In genomic region chr3:196643201-196643749, GRCh38 we compare ENCODE assay signal across 9 cellular contexts. TPM values are rescaled to one million over a fixed set of nuclear protein-coding genes. Genes with fewer than 3 reads are reported as not detected.
A peak's percentile ranks its signal among the peaks of the same experiment; 100 is the strongest.
DNase-seq lines count a peak whose midpoint lies in the region; ATAC-seq and TF ChIP-seq lines count a peak whose summit lies in the region.
"Had no signal": no experiment of that assay in that cellular context is flagged by ENCODE, and none has a peak within 500 bp of the region (broad histone marks: within the 10 kb centered on the region; RNA-seq: fewer than 3 reads in every experiment).

No MANE protein-coding gene starts in this region.

- peak overlapping the region; percentile 60 for H3K27ac Mint-ChIP-seq in activated CD4-positive, alpha-beta memory T cell treated with anti-CD3 and anti-CD28 coated beads, Interleukin-2, amount 10 ng/mL, durations not matched to agents 7 days and 5 days

- H3K9me3 Mint-ChIP-seq in activated CD4-positive, alpha-beta memory T cell treated with anti-CD3 and anti-CD28 coated beads, Interleukin-2, amount 10 ng/mL, durations not matched to agents 7 days and 5 days, result no peaks in the 10 kb centered on the region

- no peak for DNase-seq in activated CD4-positive, alpha-beta memory T cell treated with anti-CD3 and anti-CD28 coated beads, Interleukin-2, amount 10 ng/mL, durations not matched to agents 7 days and 5 days
- DNase-seq in stimulated activated CD4-positive, alpha-beta T cell treated with anti-CD3 and anti-CD28 coated beads, Interleukin-4, amount 100 ng/mL, for 1 hour, result peak; percentile 26
- DNase-seq in prostate gland (ENCODE audit: low spot score), result no peak
- no peak for DNase-seq in NCI-H1417 (lab: John Stamatoyannopoulos, UW)
- DNase-seq in ovary, result no peak

- H3K4me3 ChIP-seq in GM12875 (ENCODE audit: low read depth, low read length) (peak overlapping the region; percentile 43), prostate gland (no peak overlapping the region), ovary (no peak overlapping the region)

- TF ChIP-seq POLR2A in prostate gland (IDR thresholded peaks at IDR 0.05), result no peak
- TF ChIP-seq POLR2A in ovary (IDR thresholded peaks at IDR 0.05), result no peak

- intact Hi-C loops in prostate gland (cut with DNase I), result no loop called here
- intact Hi-C loops in ovary (cut with DNase I), result no loop called here

- peak overlapping the region; percentile 38 for H3K4me3 Mint-ChIP-seq in activated CD4-positive, alpha-beta memory T cell treated with anti-CD3 and anti-CD28 coated beads, Interleukin-2, amount 10 ng/mL, durations not matched to agents 7 days and 5 days
- H3K4me3 Mint-ChIP-seq: brain had no signal

- H3K9me3 ChIP-seq in prostate gland, result no peaks in the 10 kb centered on the region
- H3K9me3 ChIP-seq in ovary, result no peaks in the 10 kb centered on the region

- TF ChIP-seq EP300 in ovary (IDR thresholded peaks at IDR 0.05), result no peak

- H3K4me1 ChIP-seq in prostate gland (replicated peaks) (no peaks in the 10 kb centered on the region), ovary (ENCODE audit: insufficient read depth) (no peaks in the 10 kb centered on the region)

- CTCF ChIA-PET in activated CD4-positive, alpha-beta memory T cell treated with anti-CD3 and anti-CD28 coated beads, Interleukin-2, amount 10 ng/mL, durations not matched to agents 7 days and 5 days (lab: Charles Lee), result interaction anchor here (2.1 to 8.4 kb wide), 2 partner anchors 33 to 42 kb away, joined by 9 to 78 read pairs; no protein-coding TSS in a partner anchor

- 76% methylated on average over 13 of the region's 13 CpGs for WGBS in prostate gland
- WGBS in ovary, 3 donors, result 84 to 93% (median 87%) methylated on average over 13 of the region's 13 CpGs

- H3K27ac ChIP-seq in prostate gland, result no peak overlapping the region
- no peak overlapping the region for H3K27ac ChIP-seq in ovary

- peaks cover 73% of the 10 kb centered on the region for H3K4me1 Mint-ChIP-seq in activated CD4-positive, alpha-beta memory T cell treated with anti-CD3 and anti-CD28 coated beads, Interleukin-2, amount 10 ng/mL, durations not matched to agents 7 days and 5 days

- no peaks in the 10 kb centered on the region for H3K36me3 ChIP-seq in prostate gland
- H3K36me3 ChIP-seq in ovary, result no peaks in the 10 kb centered on the region

- H3K36me3 Mint-ChIP-seq in activated CD4-positive, alpha-beta memory T cell treated with anti-CD3 and anti-CD28 coated beads, Interleukin-2, amount 10 ng/mL, durations not matched to agents 7 days and 5 days (ENCODE audit: low read depth), result peaks cover 68% of the 10 kb centered on the region
- H3K36me3 Mint-ChIP-seq: brain had no signal

- no peak for TF ChIP-seq CTCF in GM12875 (IDR thresholded peaks at IDR 0.05; ENCODE audit: borderline replicate concordance, insufficient read depth, low read depth, low read length)
- no peak for TF ChIP-seq CTCF in prostate gland (IDR thresholded peaks at IDR 0.05)
- no peak for TF ChIP-seq CTCF in ovary (IDR thresholded peaks at IDR 0.05)

- POLR2A ChIA-PET in activated CD4-positive, alpha-beta memory T cell treated with anti-CD3 and anti-CD28 coated beads, Interleukin-2, amount 10 ng/mL, durations not matched to agents 7 days and 5 days (lab: Charles Lee), result interaction anchor here (8.3 to 9.7 kb wide), 2 partner anchors 13 to 31 kb away, joined by 103 to 131 read pairs; no protein-coding TSS in a partner anchor

- H3K27me3 Mint-ChIP-seq in activated CD4-positive, alpha-beta memory T cell treated with anti-CD3 and anti-CD28 coated beads, Interleukin-2, amount 10 ng/mL, durations not matched to agents 7 days and 5 days, result no peaks in the 10 kb centered on the region

- H3K27me3 ChIP-seq in prostate gland (replicated peaks; ENCODE audit: insufficient read depth) (no peaks in the 10 kb centered on the region), ovary (no peaks in the 10 kb centered on the region)

- ATAC-seq in GM19455 (IDR thresholded peaks at IDR 0.05; ENCODE audit: unreplicated experiment), result peak; percentile 66
- peak; percentile 78 for ATAC-seq in HG03432 (IDR thresholded peaks at IDR 0.05; ENCODE audit: unreplicated experiment)

RNA-seq across cellular contexts. Expression of gene NRROS, which starts 3.8 kb away (rescaled TPM):
- 10 to 100 TPM; 50.1 to 52.8 TPM for total RNA-seq in activated CD4-positive, alpha-beta memory T cell treated with anti-CD3 and anti-CD28 coated beads, Interleukin-2, amount 10 ng/mL, durations not matched to agents 7 days and 5 days
- total RNA-seq in prostate gland (1 to 10 TPM; 2.0 to 5.5 TPM), ovary (1 to 10 TPM in 6 of 7 donors, under 1 TPM in 1; 0.80 to 6.3 (median 3.4) TPM)
- polyA plus RNA-seq in ovary, result 1 to 10 TPM; 2.9 to 3.2 TPM

Comparison
In these comparisons a context has a peak if more than half of its experiments do, and no peak if none do; other contexts are left out.
1. RNA of gene NRROS, which starts 3.8 kb away (total RNA-seq): 50.1 to 52.8 TPM in activated CD4-positive, alpha-beta memory T cell treated with anti-CD3 and anti-CD28 coated beads, Interleukin-2, amount 10 ng/mL, durations not matched to agents 7 days and 5 days; 2.0 to 5.5 TPM in prostate gland and 0.80 to 6.3 TPM in ovary; every median in the first group is over 4 times any median in the second.